In the genomic region with DNA sequence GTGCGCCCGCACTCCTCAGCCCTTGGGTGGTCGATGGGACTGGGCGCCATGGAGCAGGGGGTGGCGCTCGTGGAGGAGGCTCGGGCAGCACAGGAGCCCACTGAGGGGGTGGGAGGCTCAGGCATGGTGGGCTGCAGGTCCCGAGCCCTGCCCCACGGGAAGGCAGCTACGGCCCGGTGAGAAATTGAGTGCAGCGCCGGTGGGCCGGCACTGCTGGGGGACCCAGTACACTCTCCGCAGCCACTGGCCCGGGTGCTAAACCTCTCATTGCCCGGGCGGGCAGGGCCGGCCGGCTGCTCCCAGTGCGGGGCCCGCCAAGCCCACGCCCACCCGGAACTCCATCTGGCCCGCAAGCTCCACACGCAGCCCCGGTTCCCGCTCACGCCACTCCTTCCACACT, we compare ENCODE assay signal across 9 cellular contexts. TPM values are rescaled to one million over a fixed set of nuclear protein-coding genes. Genes with fewer than 3 reads are reported as not detected.
DNase-seq lines count a peak whose midpoint lies in the region; ATAC-seq, FAIRE-seq and TF ChIP-seq lines count a peak whose summit lies in the region.
"Not testable (repeated sequence)": the region's sequence is repeated elsewhere in the genome, so short reads cannot be mapped to it uniquely, and the experiment has no call there.
"Had no signal": no experiment of that assay in that cellular context is flagged by ENCODE, and none has a peak within 500 bp of the region (broad histone marks: within the 10 kb centered on the region; RNA-seq: fewer than 3 reads in every experiment).

No MANE protein-coding gene starts in this region.

- TF ChIP-seq EP300 in A549 (IDR thresholded peaks at IDR 0.05): not testable (repeated sequence)

- not testable (repeated sequence) for H4K91ac ChIP-seq in neuronal stem cell (ENCODE audit: low read depth, low read length, poor library complexity)

- H3K4ac ChIP-seq in neuronal stem cell (ENCODE audit: low read length): not testable (repeated sequence)

- H3K27ac ChIP-seq in A549 (peak overlapping the region; percentile 84 to 98; a peak in 4 of 6 replicates), HCT116 (ENCODE audit: low read depth, low read length) (peak overlapping the region; percentile 69; the same call in 1 of the 2 replicates), Panc1 (ENCODE audit: low read length) (peak overlapping the region; percentile 97)
- not testable (repeated sequence) for H3K27ac ChIP-seq in neuronal stem cell (replicated peaks; ENCODE audit: low read length)

- not testable (repeated sequence) for H3K36me3 ChIP-seq in HCT116 (ENCODE audit: control insufficient read depth in 1 of 2, insufficient read depth in 2 of 2, low read length in 2 of 2); Panc1 (ENCODE audit: control insufficient read depth, insufficient read depth, low read length); neuronal stem cell (replicated peaks in 1 of 2; ENCODE audit: control insufficient read depth in 2 of 2, insufficient read depth in 2 of 2, low read length in 2 of 2)

- RAD21 ChIA-PET in HCT116 (lab: Charles Lee; ENCODE audit: low non-redundant PET in 1 of 2, low total read pairs in 2 of 2, uncharacterized antibody in 2 of 2, unreplicated experiment in 2 of 2): interaction anchor here in 1 of 2 experiments (0.7 kb wide), 1 partner anchor 14 kb away, joined by 3 read pairs; no protein-coding TSS in a partner anchor

- not testable (repeated sequence) for H3K14ac ChIP-seq in neuronal stem cell (ENCODE audit: low read length)

- WGBS in A549 (ENCODE audit: missing lambda C conversion rate): 94% methylated on average over 18 of the region's 29 CpGs
- no CpG with 5 or more reads among the region's 29 CpGs for WGBS in neuronal stem cell (ENCODE audit: extremely low coverage in 2 of 2, insufficient read length in 2 of 2, insufficient replicate concordance in 1 of 2), 2 donors

- not testable (repeated sequence) for H3K27me3 ChIP-seq in HCT116 (ENCODE audit: insufficient read depth, low read length); Panc1 (ENCODE audit: control insufficient read depth, insufficient read depth, low read length); neuronal stem cell (ENCODE audit: control insufficient read depth in 3 of 3, insufficient read depth in 3 of 3, low read depth in 1 of 3, low read length in 3 of 3)

- not testable (repeated sequence) for H3K9me2 ChIP-seq in HCT116 (ENCODE audit: insufficient read depth)

- not testable (repeated sequence) for H3K4me2 ChIP-seq in A549; neuronal stem cell (ENCODE audit: insufficient read depth, low read length, poor library complexity, severe bottlenecking)
- H3K4me2 ChIP-seq in HCT116 (ENCODE audit: low read length): peak overlapping the region; percentile 68; the same call in 1 of the 2 replicates

- not testable (repeated sequence) for H3K9me3 ChIP-seq in A549; HCT116 (ENCODE audit: control insufficient read depth in 1 of 2, insufficient read depth in 1 of 2, low read depth in 1 of 2, low read length in 2 of 2); neuronal stem cell (replicated peaks in 1 of 2; ENCODE audit: control insufficient read depth in 2 of 2, insufficient read depth in 1 of 2, low read depth in 1 of 2, low read length in 2 of 2)
- H3K9me3 ChIP-seq in Panc1 (ENCODE audit: control insufficient read depth, insufficient read depth, low read depth, low read length): peaks cover 12% of the 10 kb centered on the region; the same call in 1 of the 2 replicates

- not testable (repeated sequence) for H2AK5ac ChIP-seq in neuronal stem cell (ENCODE audit: low read depth, low read length)

- H3K79me2 ChIP-seq in HCT116 (ENCODE audit: insufficient read depth, low read length): not testable (repeated sequence)

- CTCF ChIA-PET in A549 (lab: Yijun Ruan, JAX): interaction anchor here (1.2 to 2.6 kb wide), 4 partner anchors 115 to 909 kb away, joined by 3 to 10 read pairs (median 4); no protein-coding TSS in a partner anchor
- CTCF ChIA-PET in HCT116 (lab: Charles Lee); Panc1 (lab: Charles Lee): not testable (repeated sequence)

- TF ChIP-seq POLR2A in A549 (IDR thresholded peaks at IDR 0.05; ENCODE audit: low read length); HCT116 (IDR thresholded peaks at IDR 0.05; ENCODE audit: borderline replicate concordance, extremely low read depth, insufficient read depth, insufficient read length): not testable (repeated sequence)

- not testable (repeated sequence) for TF ChIP-seq CTCF in A549 (IDR thresholded peaks at IDR 0.05); HCT116 (IDR thresholded peaks at IDR 0.05 in 2 of 3, conservative IDR thresholded peaks at IDR 0.05 in 1 of 3; ENCODE audit: borderline replicate concordance in 1 of 3, insufficient read depth in 1 of 3, low read depth in 2 of 3, low read length in 2 of 3); Panc1 (IDR thresholded peaks at IDR 0.05)

- not testable (repeated sequence) for ATAC-seq in A549, HCT116, Panc1

- H2BK15ac ChIP-seq in neuronal stem cell (ENCODE audit: low read length): not testable (repeated sequence)

- not testable (repeated sequence) for H3K18ac ChIP-seq in neuronal stem cell (ENCODE audit: low read length)

- BruUV-seq in HCT116 (replicated peaks; lab: Mats Ljungman, UMichigan); Panc1 (replicated peaks; lab: Mats Ljungman, UMichigan): not testable (repeated sequence)

- H2BK120ac ChIP-seq in neuronal stem cell (ENCODE audit: low read depth, low read length): not testable (repeated sequence)

- not testable (repeated sequence) for H4K20me1 ChIP-seq in HCT116 (ENCODE audit: insufficient read depth)

- not testable (repeated sequence) for FAIRE-seq in A549 (lab: Jason Lieb, UNC)

- intact Hi-C loops in HCT116 (cut with micrococcal nuclease): not testable (repeated sequence)
- intact Hi-C loops in Panc1 (cut with micrococcal nuclease; ENCODE audit: unreplicated experiment): loop anchor here (10.0 kb wide), 1 partner anchor 1142 kb away; no protein-coding TSS in a partner anchor

- not testable (repeated sequence) for H4K8ac ChIP-seq in neuronal stem cell (ENCODE audit: low read depth, low read length)

- in situ Hi-C loops in Panc1 (cut with HindIII; ENCODE audit: low pct_unique_long_range_greater_than_20kb, low sequenced_read_pairs): not testable (repeated sequence)

- not testable (repeated sequence) for H3K4me3 ChIP-seq in A549; HCT116 (replicated peaks in 1 of 2; ENCODE audit: low read depth in 1 of 2, low read length in 2 of 2); Panc1 (ENCODE audit: low read depth in 2 of 2, low read length in 2 of 2); neuronal stem cell (ENCODE audit: low read length in 2 of 2)

- POLR2A ChIA-PET in A549 (lab: Yijun Ruan, JAX); HCT116 (lab: Charles Lee); Panc1 (lab: Charles Lee): not testable (repeated sequence)

- not testable (repeated sequence) for H2BK12ac ChIP-seq in neuronal stem cell (ENCODE audit: low read length)

- not testable (repeated sequence) for H3K79me1 ChIP-seq in neuronal stem cell (ENCODE audit: low read depth, low read length)

- H3K4me1 ChIP-seq in A549 (peaks cover 43% of the 10 kb centered on the region), HCT116 (ENCODE audit: control insufficient read depth in 1 of 2, insufficient read depth in 2 of 2, low read length in 2 of 2) (peaks cover 28 to 45% of the 10 kb centered on the region in 2 experiments), Panc1 (ENCODE audit: control insufficient read depth, insufficient read depth, low read length) (peaks cover 39% of the 10 kb centered on the region)
- not testable (repeated sequence) for H3K4me1 ChIP-seq in neuronal stem cell (ENCODE audit: control insufficient read depth in 2 of 2, insufficient read depth in 1 of 2, low read depth in 1 of 2, low read length in 2 of 2)

- not testable (repeated sequence) for H3K23ac ChIP-seq in neuronal stem cell (ENCODE audit: low read depth, low read length, poor library complexity)

- DNase-seq in A549 (ENCODE audit: low read depth in 1 of 2, low spot score in 1 of 2); HCT116 (ENCODE audit: low read depth, low spot score); Panc1 (ENCODE audit: low read depth, low spot score); neuronal stem cell (ENCODE audit: low spot score): not testable (repeated sequence)
- peak; percentile 31 for DNase-seq in islet precursor cell

- not testable (repeated sequence) for H2AFZ ChIP-seq in HCT116 (ENCODE audit: low read depth, low read length, poor library complexity, severe bottlenecking); neuronal stem cell (ENCODE audit: low read length)

- H2BK5ac ChIP-seq in neuronal stem cell (ENCODE audit: low read length): not testable (repeated sequence)

- not testable (repeated sequence) for TF ChIP-seq RAD21 in A549 (conservative IDR thresholded peaks at IDR 0.05 in 1 of 2, IDR thresholded peaks at IDR 0.05 in 1 of 2); HCT116 (IDR thresholded peaks at IDR 0.05; ENCODE audit: low read depth)

- H3K9ac ChIP-seq in HCT116 (ENCODE audit: low read length): not testable (repeated sequence)
- H3K9ac ChIP-seq in neuronal stem cell (ENCODE audit: low read depth, low read length, poor library complexity): peak overlapping the region; percentile 12

RNA-seq across cellular contexts. Expression of a gene that starts 55.3 kb away (rescaled TPM):
- 0.90 and 0.97 TPM in 2 replicates for polyA plus RNA-seq in A549 (2011; rRNA removed)
- polyA plus RNA-seq in A549 (2012; cell fraction: cytosol; rRNA removed): 0.34 and 0.69 TPM in 2 replicates
- 0.15 and 0.43 TPM in 2 replicates for polyA plus RNA-seq in A549 (2012; cell fraction: nucleus; rRNA removed)
- polyA plus RNA-seq in A549 (2017; fragmentation: RNase III; extraction: RNeasy Plus Mini Kit Qiagen cat#74134 plus additional on column Dnase treatment): 0.09 to 0.25 TPM (median 0.24 TPM) in 3 replicates
- 0.58 and 4.4 TPM in 2 replicates for polyA minus RNA-seq in A549 (2011; rRNA and poly(A)+ RNA removed)
- 0.39 TPM for total RNA-seq in HCT116 (2021; ENCODE audit: unreplicated experiment)
- 0.34 and 0.35 TPM in 2 replicates for polyA plus RNA-seq in HCT116 (2012)
- total RNA-seq in Panc1 (2021; ENCODE audit: unreplicated experiment): 3.9 TPM
- 2.9 TPM for polyA plus RNA-seq in Panc1 (2012; ENCODE audit: insufficient read length)
- polyA plus RNA-seq in neuronal stem cell (2013, experiment 1 of 2): 4.2 TPM
- 4.8 TPM for polyA plus RNA-seq in neuronal stem cell (2013, experiment 2 of 2)
- total RNA-seq: CD4-positive, alpha-beta memory T cell; CD4-positive, CD25-positive, alpha-beta regulatory T cell; CD8-positive, alpha-beta memory T cell had no signal
- polyA plus RNA-seq: CD14-positive monocyte; CD4-positive, alpha-beta memory T cell; CD4-positive, CD25-positive, alpha-beta regulatory T cell; CD8-positive, alpha-beta memory T cell had no signal
